Comparison of ENCODE assay signal across 13 cellular contexts in the genomic region with DNA sequence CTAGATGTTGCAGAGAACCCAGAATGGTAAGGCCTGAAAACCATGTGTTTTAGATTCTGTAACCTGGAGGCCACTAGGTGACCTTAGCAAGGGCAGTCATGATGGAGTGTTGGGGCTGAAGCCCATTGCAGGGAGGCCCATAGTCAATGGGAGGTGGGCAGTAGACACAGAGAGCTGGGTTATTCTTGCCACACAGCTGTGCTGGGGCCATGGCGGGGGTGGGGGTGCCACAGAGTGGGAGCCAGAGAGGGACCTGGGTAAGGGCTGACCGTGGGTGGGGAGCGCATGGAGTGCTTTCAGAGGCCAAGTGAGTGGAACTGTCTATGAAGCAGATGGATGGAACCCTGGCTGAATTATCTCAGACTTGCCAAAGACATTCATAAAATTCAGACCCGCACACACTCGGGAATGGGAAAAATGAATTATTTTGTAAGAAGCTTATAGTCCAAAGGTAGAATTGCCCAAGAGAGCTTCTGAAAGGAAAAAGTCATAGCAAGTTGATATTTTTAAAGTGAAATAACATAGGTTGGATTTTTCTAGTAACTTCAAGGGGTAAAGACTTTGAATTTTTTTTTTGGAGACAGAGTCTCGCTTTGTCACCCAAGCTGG. TPM values are rescaled to one million over a fixed set of nuclear protein-coding genes. Genes with fewer than 3 reads are reported as not detected.
DNase-seq lines count a peak whose midpoint lies in the region; ATAC-seq and TF ChIP-seq lines count a peak whose summit lies in the region.
"Had no signal": no experiment of that assay in that cellular context is flagged by ENCODE, and none has a peak within 500 bp of the region (broad histone marks: within the 10 kb centered on the region; RNA-seq: fewer than 3 reads in every experiment).

No MANE protein-coding gene starts in this region.

- H3K4me3 ChIP-seq in BE2C (ENCODE audit: low read depth, low read length) (no peak overlapping the region), MG63 (no peak overlapping the region)

- H3K36me3 ChIP-seq in BE2C (no peaks in the 10 kb centered on the region), MG63 (peaks cover 82% of the 10 kb centered on the region)
- H3K36me3 ChIP-seq: WERI-Rb-1 had no signal

- peaks cover 96% of the 10 kb centered on the region for H3K4me1 Mint-ChIP-seq in stimulated activated naive CD8-positive, alpha-beta T cell treated with anti-CD3 and anti-CD28 coated beads, Interleukin-15, Interleukin-2, amounts not matched to agents 100 ng/mL and 50 ng/mL, for 24 hours (ENCODE audit: low read depth)
- H3K4me1 Mint-ChIP-seq in stimulated activated naive CD8-positive, alpha-beta T cell treated with anti-CD3 and anti-CD28 coated beads, Interleukin-15, amount 100 ng/mL, for 72 hours = peaks cover 87% of the 10 kb centered on the region
- H3K4me1 Mint-ChIP-seq in brain = peaks cover 70% of the 10 kb centered on the region
- H3K4me1 Mint-ChIP-seq in natural killer cell treated with Interleukin-12 subunit alpha and Interleukin-12 subunit beta and Interleukin-15 and Interleukin-18, amount 100 ng/mL, for 72 hours (ENCODE audit: low read depth in 2 of 2) = peaks cover 76 to 79% of the 10 kb centered on the region in 2 donors

- H3K9me3 ChIP-seq in BE2C = no peaks in the 10 kb centered on the region
- H3K9me3 ChIP-seq in MG63 = no peaks in the 10 kb centered on the region

- peaks cover 3% of the 10 kb centered on the region for H3K36me3 Mint-ChIP-seq in stimulated activated naive CD8-positive, alpha-beta T cell treated with anti-CD3 and anti-CD28 coated beads, Interleukin-15, Interleukin-2, amounts not matched to agents 100 ng/mL and 50 ng/mL, for 24 hours (ENCODE audit: low read depth)
- H3K36me3 Mint-ChIP-seq in brain = no peaks in the 10 kb centered on the region
- H3K36me3 Mint-ChIP-seq in natural killer cell treated with Interleukin-12 subunit alpha and Interleukin-12 subunit beta and Interleukin-15 and Interleukin-18, amount 100 ng/mL, for 72 hours = no peaks in the 10 kb centered on the region

- DNase-seq in stimulated activated naive CD8-positive, alpha-beta T cell treated with anti-CD3 and anti-CD28 coated beads, Interleukin-15, amount 100 ng/mL, for 72 hours = no peak
- peak; percentile 51 for DNase-seq in natural killer cell treated with Interleukin-12 subunit alpha and Interleukin-12 subunit beta and Interleukin-15 and Interleukin-18, amount 100 ng/mL, for 72 hours (ENCODE audit: low spot score)
- DNase-seq in omental fat pad (ENCODE audit: low spot score) (no peak), BE2C (no peak), MG63 (no peak), sciatic nerve (ENCODE audit: low spot score) (no peak)
- DNase-seq: COR-L47, left colon, retina, WERI-Rb-1 had no signal

- peak overlapping the region; percentile 16 for H3K27ac Mint-ChIP-seq in stimulated activated naive CD8-positive, alpha-beta T cell treated with anti-CD3 and anti-CD28 coated beads, Interleukin-15, Interleukin-2, amounts not matched to agents 100 ng/mL and 50 ng/mL, for 24 hours
- no peak overlapping the region for H3K27ac Mint-ChIP-seq in stimulated activated naive CD8-positive, alpha-beta T cell treated with anti-CD3 and anti-CD28 coated beads, Interleukin-15, amount 100 ng/mL, for 72 hours
- H3K27ac Mint-ChIP-seq in brain = peak overlapping the region in 3 of 5 experiments; percentile 0 to 63 (median 53)
- H3K27ac Mint-ChIP-seq in natural killer cell treated with Interleukin-12 subunit alpha and Interleukin-12 subunit beta and Interleukin-15 and Interleukin-18, amount 100 ng/mL, for 72 hours = peak overlapping the region; percentile 98 to 99

- H3K27me3 ChIP-seq in BE2C = no peaks in the 10 kb centered on the region
- H3K27me3 ChIP-seq in MG63 = no peaks in the 10 kb centered on the region

- no peaks in the 10 kb centered on the region for H3K27me3 Mint-ChIP-seq in stimulated activated naive CD8-positive, alpha-beta T cell treated with anti-CD3 and anti-CD28 coated beads, Interleukin-15, Interleukin-2, amounts not matched to agents 100 ng/mL and 50 ng/mL, for 24 hours
- no peaks in the 10 kb centered on the region for H3K27me3 Mint-ChIP-seq in stimulated activated naive CD8-positive, alpha-beta T cell treated with anti-CD3 and anti-CD28 coated beads, Interleukin-15, amount 100 ng/mL, for 72 hours
- peaks cover 4% of the 10 kb centered on the region for H3K27me3 Mint-ChIP-seq in brain
- no peaks in the 10 kb centered on the region for H3K27me3 Mint-ChIP-seq in natural killer cell treated with Interleukin-12 subunit alpha and Interleukin-12 subunit beta and Interleukin-15 and Interleukin-18, amount 100 ng/mL, for 72 hours

- TF ChIP-seq CTCF in brain (conservative IDR thresholded peaks at IDR 0.05) = no peak
- TF ChIP-seq CTCF in omental fat pad (IDR thresholded peaks at IDR 0.05) = no peak
- TF ChIP-seq CTCF in BE2C (IDR thresholded peaks at IDR 0.05; ENCODE audit: low read depth, low read length) = no peak

- H3K9me3 Mint-ChIP-seq in stimulated activated naive CD8-positive, alpha-beta T cell treated with anti-CD3 and anti-CD28 coated beads, Interleukin-15, Interleukin-2, amounts not matched to agents 100 ng/mL and 50 ng/mL, for 24 hours = no peaks in the 10 kb centered on the region
- H3K9me3 Mint-ChIP-seq in stimulated activated naive CD8-positive, alpha-beta T cell treated with anti-CD3 and anti-CD28 coated beads, Interleukin-15, amount 100 ng/mL, for 72 hours = no peaks in the 10 kb centered on the region
- H3K9me3 Mint-ChIP-seq in brain = no peaks in the 10 kb centered on the region
- H3K9me3 Mint-ChIP-seq in natural killer cell treated with Interleukin-12 subunit alpha and Interleukin-12 subunit beta and Interleukin-15 and Interleukin-18, amount 100 ng/mL, for 72 hours = peaks cover 7% of the 10 kb centered on the region

- intact Hi-C loops in sciatic nerve (cut with DNase I) = no loop called here

- no peak overlapping the region for H3K4me3 Mint-ChIP-seq in stimulated activated naive CD8-positive, alpha-beta T cell treated with anti-CD3 and anti-CD28 coated beads, Interleukin-15, Interleukin-2, amounts not matched to agents 100 ng/mL and 50 ng/mL, for 24 hours
- no peak overlapping the region for H3K4me3 Mint-ChIP-seq in stimulated activated naive CD8-positive, alpha-beta T cell treated with anti-CD3 and anti-CD28 coated beads, Interleukin-15, amount 100 ng/mL, for 72 hours
- no peak overlapping the region for H3K4me3 Mint-ChIP-seq in brain
- H3K4me3 Mint-ChIP-seq in natural killer cell treated with Interleukin-12 subunit alpha and Interleukin-12 subunit beta and Interleukin-15 and Interleukin-18, amount 100 ng/mL, for 72 hours = peak overlapping the region; percentile 8

- H3K4me1 ChIP-seq in BE2C = peaks cover 5% of the 10 kb centered on the region; the same call in 1 of the 2 replicates

- no peak for ATAC-seq in stimulated activated naive CD8-positive, alpha-beta T cell treated with anti-CD3 and anti-CD28 coated beads, Interleukin-15, amount 100 ng/mL, for 72 hours
- no peak for ATAC-seq in natural killer cell treated with Interleukin-12 subunit alpha and Interleukin-12 subunit beta and Interleukin-15 and Interleukin-18, amount 100 ng/mL, for 72 hours
- ATAC-seq in omental fat pad (ENCODE audit: low FRiP score) (no peak), sciatic nerve (no peak)
- ATAC-seq: HepG2 had no signal

RNA-seq across cellular contexts. Expression of a gene that starts 53.9 kb away (rescaled TPM):
- polyA plus RNA-seq in brain (ENCODE audit: insufficient read depth, low read depth, low replicate concordance) = 7.8 TPM
- 10 to 100 TPM; 13.5 to 47.4 TPM for total RNA-seq in natural killer cell treated with Interleukin-12 subunit alpha and Interleukin-12 subunit beta and Interleukin-15 and Interleukin-18, amount 100 ng/mL, for 72 hours
- total RNA-seq in omental fat pad (10 to 100 TPM; 30.9 to 58.1 (median 49.9) TPM), sciatic nerve (58.8 TPM)
- polyA plus RNA-seq in BE2C (2012; ENCODE audit: insufficient read depth, insufficient read length, low read depth) = 2.1 TPM
- total RNA-seq in MG63 (2014; rRNA removed; shearing (Covaris generic); ENCODE audit: low replicate concordance) = 32.9 and 38.2 TPM in 2 replicates

Comparison
In these comparisons a context has a peak if more than half of its experiments do, and no peak if none do; other contexts are left out.
1. H3K27ac Mint-ChIP-seq: peak in stimulated activated naive CD8-positive, alpha-beta T cell treated with anti-CD3 and anti-CD28 coated beads, Interleukin-15, Interleukin-2, amounts not matched to agents 100 ng/mL and 50 ng/mL, for 24 hours (single experiment), brain (3 of 5) and natural killer cell treated with Interleukin-12 subunit alpha and Interleukin-12 subunit beta and Interleukin-15 and Interleukin-18, amount 100 ng/mL, for 72 hours (2 of 2); none in stimulated activated naive CD8-positive, alpha-beta T cell treated with anti-CD3 and anti-CD28 coated beads, Interleukin-15, amount 100 ng/mL, for 72 hours (0 of 2).